In the genomic region with DNA sequence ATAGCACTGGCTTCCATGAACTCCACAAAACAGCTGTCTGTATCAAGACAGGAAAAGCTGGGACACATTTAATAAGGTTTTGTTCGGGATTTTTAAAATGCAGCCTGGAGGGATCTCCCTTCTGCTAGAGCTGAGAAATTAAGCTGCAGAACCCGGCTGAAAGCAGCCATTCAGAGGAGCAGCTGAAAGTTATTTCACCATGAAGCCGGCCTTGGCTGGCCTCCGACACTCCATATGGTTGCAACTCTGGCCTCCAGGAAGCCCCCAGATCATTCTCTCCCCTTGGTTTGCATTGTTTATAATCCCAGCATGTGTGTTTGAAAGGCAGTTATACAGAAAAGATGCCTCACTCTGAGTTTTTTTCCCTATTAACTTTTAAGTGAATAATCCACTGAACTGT, we compare ENCODE assay signal across 29 cellular contexts.
"Had no signal": no experiment of that assay in that cellular context is flagged by ENCODE, and none has a peak within 500 bp of the region (broad histone marks: within the 10 kb centered on the region; RNA-seq: fewer than 3 reads in every experiment).

No MANE protein-coding gene starts in this region.

- H3K4me3 ChIP-seq: breast epithelium, coronary artery, heart left ventricle, left lung, ovary, sigmoid colon, thyroid gland, upper lobe of left lung, vagina had no signal

- H3K9me3 ChIP-seq: breast epithelium, heart left ventricle, left lung, neutrophil, ovary, sigmoid colon, thyroid gland, upper lobe of left lung, vagina had no signal

- H3K27me3 ChIP-seq: breast epithelium, heart left ventricle, left lung, neutrophil, ovary, sigmoid colon, thyroid gland, upper lobe of left lung, vagina had no signal

- H3K27ac ChIP-seq: breast epithelium, coronary artery, heart left ventricle, left lung, neutrophil, ovary, sigmoid colon, thyroid gland, upper lobe of left lung, vagina had no signal

- H3K27ac Mint-ChIP-seq: activated CD4-positive, alpha-beta memory T cell treated with anti-CD3 and anti-CD28 coated beads, Interleukin-2, amount 10 ng/mL, durations not matched to agents 7 days and 5 days; activated CD4-positive, alpha-beta T cell treated with anti-CD3 and anti-CD28 coated beads, Interleukin-2, amount 10 ng/mL, durations not matched to agents 7 days and 5 days; activated naive CD4-positive, alpha-beta T cell treated with anti-CD3 and anti-CD28 coated beads, Interleukin-2, amount 50 U/mL, for 24 hours; activated naive CD8-positive, alpha-beta T cell treated with anti-CD3 and anti-CD28 coated beads, Interleukin-2, amount 50 U/mL, for 24 hours; activated T-helper 17 cell treated with anti-CD3 and anti-CD28 coated beads, Interleukin-2, amount 50 U/mL, for 72 hours; effector memory CD8-positive, alpha-beta T cell; nephron progenitor cell; progenitor cell of endocrine pancreas; stimulated activated effector memory CD8-positive, alpha-beta T cell treated with anti-CD3 and anti-CD28 coated beads, Interleukin-12 subunit alpha, Interleukin-12 subunit beta, amount 100 ng/mL, for 72 hours; stimulated activated naive CD8-positive, alpha-beta T cell treated with anti-CD3 and anti-CD28 coated beads, Interleukin-15, Interleukin-2, amounts not matched to agents 100 ng/mL and 50 ng/mL, for 24 hours; WTC11 had no signal

- H3K36me3 ChIP-seq: breast epithelium, heart left ventricle, left lung, neutrophil, ovary, sigmoid colon, thyroid gland, upper lobe of left lung, vagina had no signal

- H3K4me3 Mint-ChIP-seq: activated CD4-positive, alpha-beta memory T cell treated with anti-CD3 and anti-CD28 coated beads, Interleukin-2, amount 10 ng/mL, durations not matched to agents 7 days and 5 days; activated CD4-positive, alpha-beta T cell treated with anti-CD3 and anti-CD28 coated beads, Interleukin-2, amount 10 ng/mL, durations not matched to agents 7 days and 5 days; activated naive CD4-positive, alpha-beta T cell treated with anti-CD3 and anti-CD28 coated beads, Interleukin-2, amount 50 U/mL, for 24 hours; activated naive CD8-positive, alpha-beta T cell treated with anti-CD3 and anti-CD28 coated beads, Interleukin-2, amount 50 U/mL, for 24 hours; activated T-cell treated with anti-CD3 and anti-CD28 coated beads, Interleukin-2, amount 50 U/mL, for 4 hours; activated T-helper 17 cell treated with anti-CD3 and anti-CD28 coated beads, Interleukin-2, amount 50 U/mL, for 72 hours; central memory CD8-positive, alpha-beta T cell; effector memory CD8-positive, alpha-beta T cell; nephron progenitor cell; stimulated activated effector memory CD8-positive, alpha-beta T cell treated with anti-CD3 and anti-CD28 coated beads, Interleukin-12 subunit alpha, Interleukin-12 subunit beta, amount 100 ng/mL, for 72 hours; stimulated activated naive CD8-positive, alpha-beta T cell treated with anti-CD3 and anti-CD28 coated beads, Interleukin-15, Interleukin-2, amounts not matched to agents 100 ng/mL and 50 ng/mL, for 24 hours; WTC11 had no signal

- H3K4me1 Mint-ChIP-seq: activated CD4-positive, alpha-beta memory T cell treated with anti-CD3 and anti-CD28 coated beads, Interleukin-2, amount 10 ng/mL, durations not matched to agents 7 days and 5 days; activated CD4-positive, alpha-beta T cell treated with anti-CD3 and anti-CD28 coated beads, Interleukin-2, amount 10 ng/mL, durations not matched to agents 7 days and 5 days; activated naive CD4-positive, alpha-beta T cell treated with anti-CD3 and anti-CD28 coated beads, Interleukin-2, amount 50 U/mL, for 24 hours; activated naive CD8-positive, alpha-beta T cell treated with anti-CD3 and anti-CD28 coated beads, Interleukin-2, amount 50 U/mL, for 24 hours; activated T-helper 17 cell treated with anti-CD3 and anti-CD28 coated beads, Interleukin-2, amount 50 U/mL, for 72 hours; central memory CD8-positive, alpha-beta T cell; stimulated activated effector memory CD8-positive, alpha-beta T cell treated with anti-CD3 and anti-CD28 coated beads, Interleukin-12 subunit alpha, Interleukin-12 subunit beta, amount 100 ng/mL, for 72 hours; WTC11 had no signal

- H3K36me3 Mint-ChIP-seq: activated naive CD4-positive, alpha-beta T cell treated with anti-CD3 and anti-CD28 coated beads, Interleukin-2, amount 50 U/mL, for 24 hours; stimulated activated effector memory CD8-positive, alpha-beta T cell treated with anti-CD3 and anti-CD28 coated beads, Interleukin-12 subunit alpha, Interleukin-12 subunit beta, amount 100 ng/mL, for 72 hours; WTC11 had no signal

- DNase-seq: activated CD4-positive, alpha-beta memory T cell treated with anti-CD3 and anti-CD28 coated beads, Interleukin-2, amount 10 ng/mL, durations not matched to agents 7 days and 5 days; activated CD4-positive, alpha-beta T cell treated with anti-CD3 and anti-CD28 coated beads for 1 hour; activated CD4-positive, alpha-beta T cell treated with anti-CD3 and anti-CD28 coated beads, Interleukin-2, amount 10 ng/mL, durations not matched to agents 7 days and 5 days; activated naive CD8-positive, alpha-beta T cell treated with anti-CD3 and anti-CD28 coated beads, Interleukin-2, amount 50 U/mL, for 24 hours; activated T-cell treated with anti-CD3 and anti-CD28 coated beads, Interleukin-2, amount 50 U/mL, for 4 hours; effector memory CD8-positive, alpha-beta T cell; erythroblast; left lung; nephron progenitor cell; retina; sigmoid colon; small intestine; stimulated activated CD4-positive, alpha-beta T cell treated with anti-CD3 and anti-CD28 coated beads, Interleukin-4, amount 100 ng/mL, for 24 hours; T-helper 2 cell; thyroid gland; upper lobe of left lung had no signal

- H3K27me3 Mint-ChIP-seq: activated CD4-positive, alpha-beta memory T cell treated with anti-CD3 and anti-CD28 coated beads, Interleukin-2, amount 10 ng/mL, durations not matched to agents 7 days and 5 days; activated CD4-positive, alpha-beta T cell treated with anti-CD3 and anti-CD28 coated beads, Interleukin-2, amount 10 ng/mL, durations not matched to agents 7 days and 5 days; activated naive CD8-positive, alpha-beta T cell treated with anti-CD3 and anti-CD28 coated beads, Interleukin-2, amount 50 U/mL, for 24 hours; central memory CD8-positive, alpha-beta T cell; effector memory CD8-positive, alpha-beta T cell; progenitor cell of endocrine pancreas; stimulated activated naive CD8-positive, alpha-beta T cell treated with anti-CD3 and anti-CD28 coated beads, Interleukin-15, Interleukin-2, amounts not matched to agents 100 ng/mL and 50 ng/mL, for 24 hours had no signal

- H3K4me1 ChIP-seq: breast epithelium, heart left ventricle, left lung, sigmoid colon, thyroid gland, upper lobe of left lung, vagina had no signal

- ATAC-seq: activated naive CD8-positive, alpha-beta T cell treated with anti-CD3 and anti-CD28 coated beads, Interleukin-2, amount 50 U/mL, for 24 hours; activated T-cell treated with anti-CD3 and anti-CD28 coated beads, Interleukin-2, amount 50 U/mL, for 4 hours; activated T-helper 17 cell treated with anti-CD3 and anti-CD28 coated beads, Interleukin-2, amount 50 U/mL, for 72 hours; effector memory CD8-positive, alpha-beta T cell; left lung; stimulated activated effector memory CD8-positive, alpha-beta T cell treated with anti-CD3 and anti-CD28 coated beads, Interleukin-12 subunit alpha, Interleukin-12 subunit beta, amount 100 ng/mL, for 72 hours; WTC11 had no signal

- H3K9me3 Mint-ChIP-seq: activated CD4-positive, alpha-beta T cell treated with anti-CD3 and anti-CD28 coated beads, Interleukin-2, amount 10 ng/mL, durations not matched to agents 7 days and 5 days; activated naive CD4-positive, alpha-beta T cell treated with anti-CD3 and anti-CD28 coated beads, Interleukin-2, amount 50 U/mL, for 24 hours; activated naive CD8-positive, alpha-beta T cell treated with anti-CD3 and anti-CD28 coated beads, Interleukin-2, amount 50 U/mL, for 24 hours; activated T-cell treated with anti-CD3 and anti-CD28 coated beads, Interleukin-2, amount 50 U/mL, for 4 hours; activated T-helper 17 cell treated with anti-CD3 and anti-CD28 coated beads, Interleukin-2, amount 50 U/mL, for 72 hours; central memory CD8-positive, alpha-beta T cell; effector memory CD8-positive, alpha-beta T cell; nephron progenitor cell; stimulated activated effector memory CD8-positive, alpha-beta T cell treated with anti-CD3 and anti-CD28 coated beads, Interleukin-12 subunit alpha, Interleukin-12 subunit beta, amount 100 ng/mL, for 72 hours; stimulated activated naive CD8-positive, alpha-beta T cell treated with anti-CD3 and anti-CD28 coated beads, Interleukin-15, Interleukin-2, amounts not matched to agents 100 ng/mL and 50 ng/mL, for 24 hours; WTC11 had no signal
